ENCODE assay signal across 8 cellular contexts in the genomic region with DNA sequence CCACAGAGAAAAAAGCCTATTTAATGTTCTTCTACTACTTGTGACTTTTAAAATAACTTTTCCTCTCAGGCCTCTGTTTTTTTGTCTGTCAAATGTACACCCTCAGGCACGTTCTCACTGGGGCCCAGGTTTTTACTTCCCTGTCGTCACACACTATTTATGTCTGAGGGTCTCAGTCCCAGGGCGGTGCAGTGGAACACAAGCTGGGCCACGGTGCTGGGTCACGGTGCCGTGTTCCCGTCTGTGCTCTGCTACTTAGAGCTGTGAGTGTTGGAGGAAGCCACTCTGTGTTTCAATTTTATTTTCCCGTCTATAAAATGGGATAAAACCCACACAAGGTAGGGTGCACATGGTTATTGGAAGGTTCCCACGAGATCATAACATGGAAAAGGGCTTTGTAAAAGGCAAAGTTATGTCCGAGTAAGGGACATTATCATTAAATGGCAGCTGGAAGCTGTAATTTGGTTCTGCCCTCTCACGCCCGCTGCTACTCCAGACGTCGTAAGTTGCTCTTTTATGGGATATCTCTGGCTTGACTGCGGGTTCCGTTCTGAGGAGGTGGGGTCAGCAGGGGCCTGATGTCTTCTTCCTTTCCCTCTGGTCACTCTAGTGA. TPM values are rescaled to one million over a fixed set of nuclear protein-coding genes. Genes with fewer than 3 reads are reported as not detected.
A peak's percentile ranks its signal among the peaks of the same experiment; 100 is the strongest.
DNase-seq lines count a peak whose midpoint lies in the region; ATAC-seq and TF ChIP-seq lines count a peak whose summit lies in the region.

No MANE protein-coding gene starts in this region.

- H3K9me3 ChIP-seq in RWPE2 (ENCODE audit: severe bottlenecking) (no peaks in the 10 kb centered on the region), esophagus (ENCODE audit: control insufficient read depth in 2 of 2, insufficient read depth in 1 of 2, low read depth in 1 of 2, low read length in 1 of 2) (no peaks in the 10 kb centered on the region), osteoblast (ENCODE audit: low read depth, low read length) (no peaks in the 10 kb centered on the region)

- no peak for DNase-seq in GM06990 (ENCODE audit: extremely low read depth, insufficient read length)
- DNase-seq in RWPE2 (ENCODE audit: low spot score): no peak
- DNase-seq in osteoblast (ENCODE audit: insufficient read length, low spot score, missing footprints): no peak
- no peak for DNase-seq in C1 segment of cervical spinal cord (lab: John Stamatoyannopoulos, UW)
- DNase-seq in NCI-H748 (lab: John Stamatoyannopoulos, UW; ENCODE audit: unreplicated experiment): no peak
- no peak for DNase-seq in activated CD4-positive, alpha-beta T cell treated with anti-CD3 and anti-CD28 coated beads, Interleukin-2, amount 50 U/mL, for 4 hours

- peak overlapping the region; percentile 74 for H3K4me3 ChIP-seq in GM06990 (replicated peaks; ENCODE audit: low read depth, low read length)
- H3K4me3 ChIP-seq in RWPE2 (ENCODE audit: severe bottlenecking): peak overlapping the region; percentile 81
- H3K4me3 ChIP-seq in esophagus (ENCODE audit: low read depth in 1 of 2, low read length in 2 of 2): peak overlapping the region; percentile 62 to 66
- H3K4me3 ChIP-seq in osteoblast (ENCODE audit: insufficient read depth, low read length): peak overlapping the region; percentile 86

- H4K20me1 ChIP-seq in osteoblast (ENCODE audit: insufficient read depth, low read length): no peaks in the 10 kb centered on the region

- H3K27ac ChIP-seq in RWPE2 (ENCODE audit: poor library complexity, severe bottlenecking): peak overlapping the region; percentile 28
- peak overlapping the region; percentile 92 to 93 for H3K27ac ChIP-seq in esophagus (ENCODE audit: low read depth in 2 of 2, low read length in 1 of 2)
- peak overlapping the region; percentile 69 for H3K27ac ChIP-seq in osteoblast (ENCODE audit: low read depth, low read length)

- 25 to 32% methylated on average over 16 of the region's 16 CpGs for WGBS in esophagus, 2 donors

- H3K4me1 ChIP-seq in RWPE2 (ENCODE audit: insufficient read depth, poor library complexity, severe bottlenecking) (peaks cover 14% of the 10 kb centered on the region), esophagus (ENCODE audit: control insufficient read depth in 2 of 2, insufficient read depth in 2 of 2, low read length in 1 of 2) (peaks cover 0 to 7% of the 10 kb centered on the region in 2 donors), osteoblast (ENCODE audit: insufficient read depth, low read length) (peaks cover 30% of the 10 kb centered on the region)

- H3K79me2 ChIP-seq in osteoblast (ENCODE audit: insufficient read depth, low read length): no peaks in the 10 kb centered on the region

- H3K36me3 ChIP-seq in GM06990 (ENCODE audit: control insufficient read depth, insufficient read depth, low read length): no peaks in the 10 kb centered on the region; the same call in none of the 2 replicates
- H3K36me3 ChIP-seq in RWPE2 (ENCODE audit: low read depth): no peaks in the 10 kb centered on the region
- peaks cover 0 to 2% of the 10 kb centered on the region in 2 donors for H3K36me3 ChIP-seq in esophagus (ENCODE audit: control insufficient read depth in 2 of 2, insufficient read depth in 2 of 2, low read length in 1 of 2)
- H3K36me3 ChIP-seq in osteoblast (ENCODE audit: insufficient read depth, low read length): no peaks in the 10 kb centered on the region

- H2AFZ ChIP-seq in osteoblast (ENCODE audit: low read length): peak overlapping the region; percentile 95

- no peaks in the 10 kb centered on the region for H3K27me3 ChIP-seq in GM06990 (replicated peaks; ENCODE audit: control insufficient read depth, insufficient read depth, low read length)
- H3K27me3 ChIP-seq in RWPE2 (ENCODE audit: insufficient read depth, poor library complexity, severe bottlenecking): no peaks in the 10 kb centered on the region
- no peaks in the 10 kb centered on the region for H3K27me3 ChIP-seq in esophagus (ENCODE audit: control insufficient read depth in 1 of 2, insufficient read depth in 2 of 2, low read length in 2 of 2)
- H3K27me3 ChIP-seq in osteoblast (ENCODE audit: insufficient read depth, low read length): no peaks in the 10 kb centered on the region

- TF ChIP-seq CTCF in GM06990 (IDR thresholded peaks at IDR 0.05; ENCODE audit: insufficient read depth, low read length, poor library complexity, severe bottlenecking): no peak
- no peak for TF ChIP-seq CTCF in RWPE2 (IDR thresholded peaks at IDR 0.05; ENCODE audit: poor library complexity, severe bottlenecking)
- no peak for TF ChIP-seq CTCF in osteoblast (IDR thresholded peaks at IDR 0.05; ENCODE audit: extremely low read depth, low read depth, low read length)

- H3K4me2 ChIP-seq in osteoblast (ENCODE audit: insufficient read depth, low read length): peak overlapping the region; percentile 67

- no peak for ATAC-seq in RWPE2 (ENCODE audit: low read depth)
- ATAC-seq in GM19467 (IDR thresholded peaks at IDR 0.05; ENCODE audit: unreplicated experiment): no peak

RNA-seq across cellular contexts. Expression of a gene that starts 25.1 kb away (rescaled TPM):
- 1 to 10 TPM in 1 of 2 donors, under 1 TPM in 1; 0.81 to 1.6 TPM for polyA plus RNA-seq in esophagus
- total RNA-seq in osteoblast: 5.0 and 6.2 TPM in 2 replicates

RNA-seq across cellular contexts. Expression of a gene that starts 35.7 kb away (rescaled TPM):
- polyA plus RNA-seq in esophagus: 10 to 100 TPM; 22.7 to 32.6 TPM
- total RNA-seq in osteoblast: 53.6 and 57.5 TPM in 2 replicates

RNA-seq across cellular contexts. Expression of a gene that starts 46.2 kb away (rescaled TPM):
- polyA plus RNA-seq in esophagus: 1 to 10 TPM; 1.8 to 1.9 TPM
- total RNA-seq in osteoblast: not detected in 2 replicates

Comparison
In these comparisons a context has a peak if more than half of its experiments do, and no peak if none do; other contexts are left out.
1. H3K27ac ChIP-seq: peak in every context shown above with its lines; median percentile 92 in esophagus; 69 in osteoblast; 28 in RWPE2.